ENCODE assay signal across 8 cellular contexts in the genomic region with DNA sequence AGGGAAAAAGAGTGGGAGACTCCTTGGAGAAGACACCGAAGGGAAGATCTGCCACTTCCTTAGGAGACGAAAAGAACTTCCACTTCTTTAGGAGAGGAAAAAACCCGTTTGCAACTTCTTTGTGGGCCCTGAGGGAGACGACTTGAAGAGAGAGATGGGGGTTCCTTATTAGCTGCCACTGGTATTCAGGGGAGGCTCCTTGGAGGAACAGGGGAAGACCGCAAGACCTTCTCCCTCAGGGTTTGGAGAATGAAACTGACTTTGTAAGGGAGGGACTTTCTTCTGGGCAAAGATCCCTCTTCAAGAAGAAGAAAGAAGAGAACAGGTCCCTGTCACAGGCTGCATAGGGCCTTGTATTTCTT. TPM values are rescaled to one million over a fixed set of nuclear protein-coding genes. Genes with fewer than 3 reads are reported as not detected.
DNase-seq lines count a peak whose midpoint lies in the region; ATAC-seq, FAIRE-seq and TF ChIP-seq lines count a peak whose summit lies in the region.

No MANE protein-coding gene starts in this region.

- H3K79me2 ChIP-seq in HepG2 (ENCODE audit: insufficient read depth, low read length) = peaks cover 32% of the 10 kb centered on the region

- H3K27me3 ChIP-seq in adrenal gland (no peaks in the 10 kb centered on the region), HepG2 (ENCODE audit: control insufficient read depth in 1 of 2, insufficient read depth in 2 of 2, low read length in 2 of 2) (no peaks in the 10 kb centered on the region; a peak in 1 of 5 replicates), tibial nerve (no peaks in the 10 kb centered on the region)

- no peaks in the 10 kb centered on the region for H4K20me1 ChIP-seq in HepG2 (ENCODE audit: insufficient read depth, low read length)

- no peak for TF ChIP-seq RAD21 in HepG2 (CRISPR knock-in tag; IDR thresholded peaks at IDR 0.05)

- in situ Hi-C loops in HepG2 (cut with HindIII; ENCODE audit: extremely low pct_ligation_motif_present, low pct_unique_long_range_greater_than_20kb) = no loop called here

- H2AFZ ChIP-seq in HepG2 (ENCODE audit: low read length) = no peak overlapping the region

- DNase-seq in activated CD8-positive, alpha-beta memory T cell treated with anti-CD3 and anti-CD28 coated beads, Interleukin-2, amount 10 ng/mL, durations not matched to agents 7 days and 5 days = no peak
- DNase-seq in activated CD8-positive, alpha-beta memory T cell treated with anti-CD3 and anti-CD28 coated beads, Interleukin-2, amount 50 U/mL, for 48 hours = no peak
- no peak for DNase-seq in adrenal gland
- DNase-seq in HepG2 (ENCODE audit: low spot score) = no peak
- no peak for DNase-seq in tibial nerve (ENCODE audit: low spot score in 2 of 2)
- no peak for DNase-seq in DMS153 (lab: John Stamatoyannopoulos, UW)
- no peak for DNase-seq in medulla oblongata (ENCODE audit: extremely low spot score)

- H3K9me3 ChIP-seq in adrenal gland (replicated peaks in 1 of 3) = no peaks in the 10 kb centered on the region
- no peaks in the 10 kb centered on the region for H3K9me3 ChIP-seq in HepG2 (ENCODE audit: low read length)
- H3K9me3 ChIP-seq in tibial nerve = no peaks in the 10 kb centered on the region

- ATAC-seq in activated CD8-positive, alpha-beta memory T cell treated with anti-CD3 and anti-CD28 coated beads, Interleukin-2, amount 10 ng/mL, durations not matched to agents 7 days and 5 days = no peak
- ATAC-seq in HepG2 (no peak), GM19452 (IDR thresholded peaks at IDR 0.05; ENCODE audit: unreplicated experiment) (no peak)

- peak overlapping the region; percentile 83 for H3K4me2 ChIP-seq in HepG2 (ENCODE audit: low read depth, low read length)

- no peak for FAIRE-seq in HepG2 (lab: Jason Lieb, UNC)

- peak overlapping the region; percentile 32 to 95 (median 82) for H3K27ac ChIP-seq in adrenal gland
- peak overlapping the region; percentile 94 for H3K27ac ChIP-seq in HepG2 (ENCODE audit: extremely low read length, insufficient read depth, low read length)
- peak overlapping the region; percentile 87 to 97 (median 92) for H3K27ac ChIP-seq in tibial nerve

- peaks cover 37% of the 10 kb centered on the region for H3K4me1 Mint-ChIP-seq in activated CD8-positive, alpha-beta memory T cell treated with anti-CD3 and anti-CD28 coated beads, Interleukin-2, amount 10 ng/mL, durations not matched to agents 7 days and 5 days

- POLR2A ChIA-PET in HepG2 (lab: Yijun Ruan, JAX) = interaction anchor here (1.0 to 1.6 kb wide), 2 partner anchors 10 to 29 kb away, joined by 3 to 8 read pairs; partner anchors contain the start of gene B3GNT8

- CTCF ChIA-PET in activated CD8-positive, alpha-beta memory T cell treated with anti-CD3 and anti-CD28 coated beads, Interleukin-2, amount 10 ng/mL, durations not matched to agents 7 days and 5 days (lab: Charles Lee) = interaction anchor here (1.2 to 1.3 kb wide), 3 partner anchors 10 to 194 kb away, joined by 3 read pairs; no protein-coding TSS in a partner anchor
- CTCF ChIA-PET in HepG2 (lab: Yijun Ruan, JAX; ENCODE audit: low intra/inter-chr PET ratio, low total read pairs) = no interaction called here

- H3K9me3 Mint-ChIP-seq in activated CD8-positive, alpha-beta memory T cell treated with anti-CD3 and anti-CD28 coated beads, Interleukin-2, amount 10 ng/mL, durations not matched to agents 7 days and 5 days (ENCODE audit: low read depth) = no peaks in the 10 kb centered on the region

- no peaks in the 10 kb centered on the region for H3K27me3 Mint-ChIP-seq in activated CD8-positive, alpha-beta memory T cell treated with anti-CD3 and anti-CD28 coated beads, Interleukin-2, amount 10 ng/mL, durations not matched to agents 7 days and 5 days

- H3K4me3 ChIP-seq in adrenal gland (peak overlapping the region; percentile 34 to 95 (median 73)), HepG2 (replicated peaks in 1 of 3; ENCODE audit: insufficient read depth in 1 of 3, low read depth in 2 of 3, low read length in 3 of 3) (peak overlapping the region; percentile 86 to 94 (median 90)), tibial nerve (peak overlapping the region; percentile 74 to 99 (median 96))

- no TSS peak for BruUV-seq in HepG2 (replicated peaks; lab: Mats Ljungman, UMichigan)

- H3K36me3 ChIP-seq in adrenal gland (replicated peaks in 1 of 2) (no peaks in the 10 kb centered on the region), HepG2 (replicated peaks in 1 of 2; ENCODE audit: control insufficient read depth in 1 of 2, insufficient read depth in 2 of 2, low read length in 2 of 2) (no peaks in the 10 kb centered on the region), tibial nerve (peaks cover 0 to 13% (median 0%) of the 10 kb centered on the region in 3 donors)

- H3K9ac ChIP-seq in HepG2 (ENCODE audit: insufficient read depth, low read depth, low read length) = peak overlapping the region; percentile 93

- TF ChIP-seq EP300 in HepG2 (IDR thresholded peaks at IDR 0.05; ENCODE audit: low read depth in 2 of 2, low read length in 2 of 2) (no peak), HepG2 (CRISPR knock-in tag; IDR thresholded peaks at IDR 0.05; ENCODE audit: borderline replicate concordance) (no peak), tibial nerve (IDR thresholded peaks at IDR 0.05) (no peak)

- no peak for TF ChIP-seq CTCF in adrenal gland (IDR thresholded peaks at IDR 0.05)
- no peak for TF ChIP-seq CTCF in HepG2 (CRISPR knock-in tag; IDR thresholded peaks at IDR 0.05)
- TF ChIP-seq CTCF in tibial nerve (IDR thresholded peaks at IDR 0.05) = no peak

- TF ChIP-seq POLR2A in adrenal gland (IDR thresholded peaks at IDR 0.05) (no peak), HepG2 (IDR thresholded peaks at IDR 0.05; ENCODE audit: insufficient read depth in 1 of 2, low read depth in 2 of 2, low read length in 2 of 2) (no peak), tibial nerve (IDR thresholded peaks at IDR 0.05) (no peak)

- no peaks in the 10 kb centered on the region for H3K36me3 Mint-ChIP-seq in activated CD8-positive, alpha-beta memory T cell treated with anti-CD3 and anti-CD28 coated beads, Interleukin-2, amount 10 ng/mL, durations not matched to agents 7 days and 5 days

- intact Hi-C loops in adrenal gland (cut with DNase I) (no loop called here), HepG2 (cut with micrococcal nuclease; ENCODE audit: unreplicated experiment) (no loop called here)

- H3K4me1 ChIP-seq in adrenal gland (replicated peaks in 1 of 2) (peaks cover 20 to 26% of the 10 kb centered on the region in 2 donors), HepG2 (ENCODE audit: insufficient read depth, low read length) (peaks cover 26% of the 10 kb centered on the region), tibial nerve (peaks cover 0 to 62% (median 23%) of the 10 kb centered on the region in 4 donors)

- 0 to 2% (median 0%) methylated on average over 5 of the region's 5 CpGs for WGBS in adrenal gland, 4 donors
- under 1% methylated on average over 5 of the region's 5 CpGs for WGBS in HepG2 (ENCODE audit: low lambda C conversion rate)
- 0 to 1% methylated on average over 5 of the region's 5 CpGs for WGBS in tibial nerve, 2 donors

- H3K27ac Mint-ChIP-seq in activated CD8-positive, alpha-beta memory T cell treated with anti-CD3 and anti-CD28 coated beads, Interleukin-2, amount 10 ng/mL, durations not matched to agents 7 days and 5 days = peak overlapping the region; percentile 97

- peak overlapping the region; percentile 97 for H3K4me3 Mint-ChIP-seq in activated CD8-positive, alpha-beta memory T cell treated with anti-CD3 and anti-CD28 coated beads, Interleukin-2, amount 10 ng/mL, durations not matched to agents 7 days and 5 days

RNA-seq across cellular contexts. Expression of gene BCKDHA, which starts 0.4 kb away (rescaled TPM):
- total RNA-seq in activated CD8-positive, alpha-beta memory T cell treated with anti-CD3 and anti-CD28 coated beads, Interleukin-2, amount 10 ng/mL, durations not matched to agents 7 days and 5 days = 10 to 100 TPM; 18.7 to 20.1 TPM
- total RNA-seq in adrenal gland = 100 to 1,000 TPM in 5 of 8 donors, 10 to 100 TPM in 3; 51.8 to 294 (median 116) TPM
- polyA plus RNA-seq in adrenal gland = 10 to 100 TPM; 17.6 to 44.3 (median 30.4) TPM
- total RNA-seq in HepG2 (2016; rRNA removed; fragmentation: Illumina TruSeq; extraction: Trizol) = 9.7 and 11.8 TPM in 2 replicates
- total RNA-seq in HepG2 (2016; cell fraction: cytosol; rRNA removed; fragmentation: Illumina TruSeq; extraction: Trizol; ENCODE audit: low read depth) = 1.5 TPM in 2 replicates
- 6.9 and 10.5 TPM in 2 replicates for total RNA-seq in HepG2 (2016; cell fraction: insoluble cytoplasmic fraction; rRNA removed; fragmentation: Illumina TruSeq; extraction: Trizol)
- 3.3 and 4.5 TPM in 2 replicates for total RNA-seq in HepG2 (2016; cell fraction: membrane; rRNA removed; fragmentation: Illumina TruSeq; extraction: Trizol)
- 6.1 and 7.1 TPM in 2 replicates for total RNA-seq in HepG2 (2016; cell fraction: nucleus; rRNA removed; fragmentation: Illumina TruSeq; extraction: Trizol)
- 31.3 and 31.5 TPM in 2 replicates for polyA plus RNA-seq in HepG2 (2011; rRNA removed)
- polyA plus RNA-seq in HepG2 (2011; cell fraction: cytosol; rRNA removed) = 20.9 and 32.3 TPM in 2 replicates
- 30.6 and 39.7 TPM in 2 replicates for polyA plus RNA-seq in HepG2 (2011; cell fraction: nucleus; rRNA removed)
- polyA plus RNA-seq in HepG2 (2012) = 10.5 and 13.8 TPM in 2 replicates
- 1.6 and 2.5 TPM in 2 replicates for polyA plus RNA-seq in HepG2 (2016; cell fraction: cytosol; fragmentation: Illumina TruSeq; extraction: Trizol; ENCODE audit: low read depth)
- polyA plus RNA-seq in HepG2 (2016; cell fraction: insoluble cytoplasmic fraction; fragmentation: Illumina TruSeq; extraction: Trizol; ENCODE audit: low read depth) = 5.8 and 6.3 TPM in 2 replicates
- polyA plus RNA-seq in HepG2 (2016; cell fraction: membrane; fragmentation: Illumina TruSeq; extraction: Trizol; ENCODE audit: low read depth) = 2.1 and 3.5 TPM in 2 replicates
- polyA plus RNA-seq in HepG2 (2016; cell fraction: nucleus; fragmentation: Illumina TruSeq; extraction: Trizol; ENCODE audit: insufficient read depth, low read depth) = 3.7 and 7.6 TPM in 2 replicates
- 19.1 and 44.4 TPM in 2 replicates for polyA minus RNA-seq in HepG2 (2011; rRNA and poly(A)+ RNA removed; ENCODE audit: low replicate concordance)
- polyA minus RNA-seq in HepG2 (2011; cell fraction: cytosol; rRNA and poly(A)+ RNA removed) = 23.0 and 29.5 TPM in 2 replicates
- polyA minus RNA-seq in HepG2 (2011; cell fraction: nucleus; rRNA and poly(A)+ RNA removed) = 11.6 and 11.8 TPM in 2 replicates
- total RNA-seq in tibial nerve = 10 to 100 TPM; 48.6 to 61.4 (median 54.2) TPM

RNA-seq across cellular contexts. Expression of gene EXOSC5, which starts 0.9 kb away (rescaled TPM):
- 10 to 100 TPM; 24.4 to 36.0 TPM for total RNA-seq in activated CD8-positive, alpha-beta memory T cell treated with anti-CD3 and anti-CD28 coated beads, Interleukin-2, amount 10 ng/mL, durations not matched to agents 7 days and 5 days
- total RNA-seq in adrenal gland (10 to 100 TPM; 18.8 to 73.7 (median 28.9) TPM), HepG2 (2016; rRNA removed; fragmentation: Illumina TruSeq; extraction: Trizol) (23.6 and 24.1 TPM in 2 replicates), tibial nerve (10 to 100 TPM; 14.0 to 21.3 (median 19.8) TPM)
- polyA plus RNA-seq in adrenal gland (10 to 100 TPM in 2 of 3 donors, 1 to 10 TPM in 1; 4.2 to 38.7 (median 18.4) TPM), HepG2 (2011; rRNA removed) (26.5 and 31.5 TPM in 2 replicates)
- total RNA-seq in HepG2 (2016; cell fraction: cytosol; rRNA removed; fragmentation: Illumina TruSeq; extraction: Trizol; ENCODE audit: low read depth) = 7.1 TPM in 2 replicates
- 22.9 and 25.3 TPM in 2 replicates for total RNA-seq in HepG2 (2016; cell fraction: insoluble cytoplasmic fraction; rRNA removed; fragmentation: Illumina TruSeq; extraction: Trizol)
- total RNA-seq in HepG2 (2016; cell fraction: membrane; rRNA removed; fragmentation: Illumina TruSeq; extraction: Trizol) = 5.9 and 7.1 TPM in 2 replicates
- 11.1 and 12.5 TPM in 2 replicates for total RNA-seq in HepG2 (2016; cell fraction: nucleus; rRNA removed; fragmentation: Illumina TruSeq; extraction: Trizol)
- polyA plus RNA-seq in HepG2 (2011; cell fraction: cytosol; rRNA removed) = 28.1 and 37.8 TPM in 2 replicates
- polyA plus RNA-seq in HepG2 (2011; cell fraction: nucleus; rRNA removed) = 19.3 and 20.0 TPM in 2 replicates
- 19.0 and 33.9 TPM in 2 replicates for polyA plus RNA-seq in HepG2 (2012)
- polyA plus RNA-seq in HepG2 (2016; cell fraction: cytosol; fragmentation: Illumina TruSeq; extraction: Trizol; ENCODE audit: low read depth) = 4.5 and 5.0 TPM in 2 replicates
- 23.1 and 25.5 TPM in 2 replicates for polyA plus RNA-seq in HepG2 (2016; cell fraction: insoluble cytoplasmic fraction; fragmentation: Illumina TruSeq; extraction: Trizol; ENCODE audit: low read depth)
- polyA plus RNA-seq in HepG2 (2016; cell fraction: membrane; fragmentation: Illumina TruSeq; extraction: Trizol; ENCODE audit: low read depth) = 3.8 and 5.4 TPM in 2 replicates
- polyA plus RNA-seq in HepG2 (2016; cell fraction: nucleus; fragmentation: Illumina TruSeq; extraction: Trizol; ENCODE audit: insufficient read depth, low read depth) = 17.4 and 17.8 TPM in 2 replicates
- polyA minus RNA-seq in HepG2 (2011; rRNA and poly(A)+ RNA removed; ENCODE audit: low replicate concordance) = 18.9 and 21.9 TPM in 2 replicates
- polyA minus RNA-seq in HepG2 (2011; cell fraction: cytosol; rRNA and poly(A)+ RNA removed) = 11.7 and 13.1 TPM in 2 replicates
- polyA minus RNA-seq in HepG2 (2011; cell fraction: nucleus; rRNA and poly(A)+ RNA removed) = 7.5 and 9.0 TPM in 2 replicates

RNA-seq across cellular contexts. Expression of gene TMEM91, which starts 21.7 kb away (rescaled TPM):
- 1 to 10 TPM; 4.8 to 6.0 TPM for total RNA-seq in activated CD8-positive, alpha-beta memory T cell treated with anti-CD3 and anti-CD28 coated beads, Interleukin-2, amount 10 ng/mL, durations not matched to agents 7 days and 5 days
- total RNA-seq in adrenal gland (10 to 100 TPM in 2 of 8 donors, 1 to 10 TPM in 6; 2.0 to 13.5 (median 9.6) TPM), HepG2 (2016; rRNA removed; fragmentation: Illumina TruSeq; extraction: Trizol) (6.3 and 8.4 TPM in 2 replicates), tibial nerve (10 to 100 TPM; 20.3 to 50.8 (median 31.5) TPM)
- polyA plus RNA-seq in adrenal gland (10 to 100 TPM in 2 of 3 donors, 1 to 10 TPM in 1; 1.9 to 88.6 (median 30.6) TPM), HepG2 (2011; rRNA removed) (10.3 and 11.2 TPM in 2 replicates)
- 4.9 and 6.5 TPM in 2 replicates for total RNA-seq in HepG2 (2016; cell fraction: cytosol; rRNA removed; fragmentation: Illumina TruSeq; extraction: Trizol; ENCODE audit: low read depth)
- 6.2 and 7.3 TPM in 2 replicates for total RNA-seq in HepG2 (2016; cell fraction: insoluble cytoplasmic fraction; rRNA removed; fragmentation: Illumina TruSeq; extraction: Trizol)
- 3.9 and 4.6 TPM in 2 replicates for total RNA-seq in HepG2 (2016; cell fraction: membrane; rRNA removed; fragmentation: Illumina TruSeq; extraction: Trizol)
- total RNA-seq in HepG2 (2016; cell fraction: nucleus; rRNA removed; fragmentation: Illumina TruSeq; extraction: Trizol) = 3.4 and 6.0 TPM in 2 replicates
- polyA plus RNA-seq in HepG2 (2011; cell fraction: cytosol; rRNA removed) = 8.3 and 10.4 TPM in 2 replicates
- 23.1 and 25.5 TPM in 2 replicates for polyA plus RNA-seq in HepG2 (2011; cell fraction: nucleus; rRNA removed)
- polyA plus RNA-seq in HepG2 (2012) = 7.9 and 10.2 TPM in 2 replicates
- polyA plus RNA-seq in HepG2 (2016; cell fraction: cytosol; fragmentation: Illumina TruSeq; extraction: Trizol; ENCODE audit: low read depth) = 4.9 and 5.8 TPM in 2 replicates
- polyA plus RNA-seq in HepG2 (2016; cell fraction: insoluble cytoplasmic fraction; fragmentation: Illumina TruSeq; extraction: Trizol; ENCODE audit: low read depth) = 5.7 and 7.2 TPM in 2 replicates
- polyA plus RNA-seq in HepG2 (2016; cell fraction: membrane; fragmentation: Illumina TruSeq; extraction: Trizol; ENCODE audit: low read depth) = 4.2 and 4.9 TPM in 2 replicates
- 9.5 and 11.5 TPM in 2 replicates for polyA plus RNA-seq in HepG2 (2016; cell fraction: nucleus; fragmentation: Illumina TruSeq; extraction: Trizol; ENCODE audit: insufficient read depth, low read depth)
- polyA minus RNA-seq in HepG2 (2011; rRNA and poly(A)+ RNA removed; ENCODE audit: low replicate concordance) = 2.0 and 33.3 TPM in 2 replicates
- polyA minus RNA-seq in HepG2 (2011; cell fraction: cytosol; rRNA and poly(A)+ RNA removed) = 4.9 and 7.2 TPM in 2 replicates
- 12.7 and 17.7 TPM in 2 replicates for polyA minus RNA-seq in HepG2 (2011; cell fraction: nucleus; rRNA and poly(A)+ RNA removed)

RNA-seq across cellular contexts. Expression of gene B3GNT8, which starts 29.2 kb away (rescaled TPM):
- 1 to 10 TPM; 3.2 TPM for total RNA-seq in activated CD8-positive, alpha-beta memory T cell treated with anti-CD3 and anti-CD28 coated beads, Interleukin-2, amount 10 ng/mL, durations not matched to agents 7 days and 5 days
- total RNA-seq in adrenal gland (1 to 10 TPM in 6 of 8 donors, under 1 TPM in 2; 0.30 to 5.5 (median 2.0) TPM), HepG2 (2016; rRNA removed; fragmentation: Illumina TruSeq; extraction: Trizol) (1.9 and 2.3 TPM in 2 replicates), tibial nerve (1 to 10 TPM; 3.8 to 9.0 (median 5.7) TPM)
- polyA plus RNA-seq in adrenal gland (1 to 10 TPM in 2 of 3 donors, under 1 TPM in 1; 0.15 to 3.5 (median 1.2) TPM), HepG2 (2011; rRNA removed) (0.26 and 0.44 TPM in 2 replicates)
- total RNA-seq in HepG2 (2016; cell fraction: cytosol; rRNA removed; fragmentation: Illumina TruSeq; extraction: Trizol; ENCODE audit: low read depth) = 0.26 and 0.71 TPM in 2 replicates
- total RNA-seq in HepG2 (2016; cell fraction: insoluble cytoplasmic fraction; rRNA removed; fragmentation: Illumina TruSeq; extraction: Trizol) = 1.4 and 1.9 TPM in 2 replicates
- 0.90 and 1.1 TPM in 2 replicates for total RNA-seq in HepG2 (2016; cell fraction: membrane; rRNA removed; fragmentation: Illumina TruSeq; extraction: Trizol)
- total RNA-seq in HepG2 (2016; cell fraction: nucleus; rRNA removed; fragmentation: Illumina TruSeq; extraction: Trizol) = 2.1 and 3.1 TPM in 2 replicates
- 0.40 and 0.48 TPM in 2 replicates for polyA plus RNA-seq in HepG2 (2011; cell fraction: cytosol; rRNA removed)
- 0.54 and 1.00 TPM in 2 replicates for polyA plus RNA-seq in HepG2 (2011; cell fraction: nucleus; rRNA removed)
- 0.35 and 1.1 TPM in 2 replicates for polyA plus RNA-seq in HepG2 (2012)
- 0.43 and 0.69 TPM in 2 replicates for polyA plus RNA-seq in HepG2 (2016; cell fraction: cytosol; fragmentation: Illumina TruSeq; extraction: Trizol; ENCODE audit: low read depth)
- 0.58 and 1.1 TPM in 2 replicates for polyA plus RNA-seq in HepG2 (2016; cell fraction: insoluble cytoplasmic fraction; fragmentation: Illumina TruSeq; extraction: Trizol; ENCODE audit: low read depth)
- 0.34 and 0.42 TPM in 2 replicates for polyA plus RNA-seq in HepG2 (2016; cell fraction: membrane; fragmentation: Illumina TruSeq; extraction: Trizol; ENCODE audit: low read depth)
- polyA plus RNA-seq in HepG2 (2016; cell fraction: nucleus; fragmentation: Illumina TruSeq; extraction: Trizol; ENCODE audit: insufficient read depth, low read depth) = 2.2 and 3.1 TPM in 2 replicates
- polyA minus RNA-seq in HepG2 (2011; rRNA and poly(A)+ RNA removed; ENCODE audit: low replicate concordance) = 1.3 TPM in 1 of 2 replicates, not detected in the other
- 1.1 TPM in 1 of 2 replicates, not detected in the other for polyA minus RNA-seq in HepG2 (2011; cell fraction: cytosol; rRNA and poly(A)+ RNA removed)
- polyA minus RNA-seq in HepG2 (2011; cell fraction: nucleus; rRNA and poly(A)+ RNA removed) = 0.50 and 0.52 TPM in 2 replicates

RNA-seq across cellular contexts. Expression of gene B9D2, which starts 34.1 kb away (rescaled TPM):
- 1 to 10 TPM; 8.2 to 9.3 TPM for total RNA-seq in activated CD8-positive, alpha-beta memory T cell treated with anti-CD3 and anti-CD28 coated beads, Interleukin-2, amount 10 ng/mL, durations not matched to agents 7 days and 5 days
- total RNA-seq in adrenal gland (10 to 100 TPM in 5 of 8 donors, 1 to 10 TPM in 3; 7.5 to 16.8 (median 12.4) TPM), HepG2 (2016; rRNA removed; fragmentation: Illumina TruSeq; extraction: Trizol) (4.4 and 5.3 TPM in 2 replicates), tibial nerve (1 to 10 TPM in 3 of 4 donors, under 1 TPM in 1; 0.87 to 8.2 (median 3.6) TPM)
- polyA plus RNA-seq in adrenal gland (10 to 100 TPM in 1 of 3 donors, 1 to 10 TPM in 2; 2.7 to 14.4 (median 8.9) TPM), HepG2 (2011; rRNA removed) (2.9 and 3.1 TPM in 2 replicates)
- 1.6 and 2.5 TPM in 2 replicates for total RNA-seq in HepG2 (2016; cell fraction: cytosol; rRNA removed; fragmentation: Illumina TruSeq; extraction: Trizol; ENCODE audit: low read depth)
- 4.5 and 4.8 TPM in 2 replicates for total RNA-seq in HepG2 (2016; cell fraction: insoluble cytoplasmic fraction; rRNA removed; fragmentation: Illumina TruSeq; extraction: Trizol)
- 3.0 and 4.0 TPM in 2 replicates for total RNA-seq in HepG2 (2016; cell fraction: membrane; rRNA removed; fragmentation: Illumina TruSeq; extraction: Trizol)
- 2.3 and 2.6 TPM in 2 replicates for total RNA-seq in HepG2 (2016; cell fraction: nucleus; rRNA removed; fragmentation: Illumina TruSeq; extraction: Trizol)
- 2.1 and 3.5 TPM in 2 replicates for polyA plus RNA-seq in HepG2 (2011; cell fraction: cytosol; rRNA removed)
- polyA plus RNA-seq in HepG2 (2011; cell fraction: nucleus; rRNA removed) = 2.3 and 2.4 TPM in 2 replicates
- 1.1 and 1.5 TPM in 2 replicates for polyA plus RNA-seq in HepG2 (2012)
- 1.9 TPM in 2 replicates for polyA plus RNA-seq in HepG2 (2016; cell fraction: cytosol; fragmentation: Illumina TruSeq; extraction: Trizol; ENCODE audit: low read depth)
- 3.4 and 4.7 TPM in 2 replicates for polyA plus RNA-seq in HepG2 (2016; cell fraction: insoluble cytoplasmic fraction; fragmentation: Illumina TruSeq; extraction: Trizol; ENCODE audit: low read depth)
- 2.7 and 3.1 TPM in 2 replicates for polyA plus RNA-seq in HepG2 (2016; cell fraction: membrane; fragmentation: Illumina TruSeq; extraction: Trizol; ENCODE audit: low read depth)
- polyA plus RNA-seq in HepG2 (2016; cell fraction: nucleus; fragmentation: Illumina TruSeq; extraction: Trizol; ENCODE audit: insufficient read depth, low read depth) = 3.4 and 5.8 TPM in 2 replicates
- 2.0 and 4.3 TPM in 2 replicates for polyA minus RNA-seq in HepG2 (2011; rRNA and poly(A)+ RNA removed; ENCODE audit: low replicate concordance)
- 1.2 and 1.5 TPM in 2 replicates for polyA minus RNA-seq in HepG2 (2011; cell fraction: cytosol; rRNA and poly(A)+ RNA removed)
- polyA minus RNA-seq in HepG2 (2011; cell fraction: nucleus; rRNA and poly(A)+ RNA removed) = 0.90 and 2.5 TPM in 2 replicates
